ENCODE assay signal across 8 cellular contexts in the genomic region with DNA sequence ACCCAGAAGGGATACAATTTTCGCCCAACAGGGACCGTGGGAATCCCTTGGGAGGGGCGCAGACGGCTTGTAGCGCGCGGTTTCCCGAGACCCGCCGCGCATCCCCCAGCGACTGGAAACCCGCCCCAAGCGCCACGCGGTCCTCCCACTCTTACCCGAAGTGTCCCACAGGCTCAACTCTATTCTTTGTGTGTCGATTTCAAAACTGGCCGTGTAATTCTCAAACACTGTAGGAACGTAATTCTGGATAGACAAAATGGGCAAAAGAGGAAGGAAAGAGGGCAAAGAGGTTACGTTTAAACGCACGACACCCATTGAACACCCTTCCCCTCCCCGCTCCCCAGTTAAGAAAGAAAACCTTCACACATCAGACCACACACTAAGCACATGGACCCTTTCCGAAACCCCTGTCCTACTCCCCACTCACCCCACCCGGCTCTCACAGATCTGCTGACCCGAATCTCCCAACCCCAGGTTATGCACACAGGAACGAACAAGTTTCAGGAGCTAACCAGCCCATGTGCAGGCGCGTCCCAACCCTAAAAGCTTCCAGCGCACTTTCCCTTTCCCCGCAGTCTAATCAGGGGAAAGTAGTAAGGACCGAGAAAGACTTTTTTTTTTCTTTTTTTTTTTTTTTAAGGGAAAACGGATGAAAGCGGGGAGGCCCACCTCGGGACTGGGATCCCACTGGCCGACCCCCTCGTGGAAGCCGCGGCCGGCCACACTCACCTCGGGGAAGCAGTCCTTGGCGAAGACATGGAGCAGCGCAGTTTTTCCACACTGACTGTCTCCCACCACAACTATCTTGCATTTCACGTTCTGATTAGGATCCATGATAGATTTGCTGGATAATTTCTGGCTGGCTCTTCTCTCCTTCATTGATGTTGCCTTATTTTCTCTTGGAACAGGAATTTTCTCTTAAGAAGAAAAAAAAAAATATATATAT. TPM values are rescaled to one million over a fixed set of nuclear protein-coding genes. Genes with fewer than 3 reads are reported as not detected.
A peak's percentile ranks its signal among the peaks of the same experiment; 100 is the strongest.
DNase-seq lines count a peak whose midpoint lies in the region; ATAC-seq and TF ChIP-seq lines count a peak whose summit lies in the region.

No MANE protein-coding gene starts in this region.

- no peak overlapping the region for H3K9ac ChIP-seq in neural progenitor cell

- POLR2A ChIA-PET in RWPE1 (lab: Yijun Ruan, JAX; ENCODE audit: low non-redundant PET), result interaction anchor here (0.6 kb wide), 1 partner anchor 31 kb away, joined by 5 read pairs; no protein-coding TSS in a partner anchor

- H3K9me3 ChIP-seq in neural progenitor cell (ENCODE audit: low read depth), result no peaks in the 10 kb centered on the region

- H3K27me3 Mint-ChIP-seq in T-helper 1 cell treated with Interleukin-12 subunit alpha and Interleukin-12 subunit beta and Interleukin-4 antibody, amounts not matched to agents 30 μg/mL and 1 μg/mL, for 36 hours (ENCODE audit: low read depth), result peaks cover 51% of the 10 kb centered on the region
- peaks cover 5% of the 10 kb centered on the region for H3K27me3 Mint-ChIP-seq in neural progenitor cell (ENCODE audit: insufficient read depth, low read depth)

- H3K36me3 ChIP-seq in neural progenitor cell, result no peaks in the 10 kb centered on the region

- H3K4me1 Mint-ChIP-seq in T-helper 1 cell treated with Interleukin-12 subunit alpha and Interleukin-12 subunit beta and Interleukin-4 antibody, amounts not matched to agents 30 μg/mL and 1 μg/mL, for 36 hours (ENCODE audit: low read depth), result peaks cover 9% of the 10 kb centered on the region
- H3K4me1 Mint-ChIP-seq in neural progenitor cell, result peaks cover 28% of the 10 kb centered on the region

- H3F3A ChIP-seq in neural progenitor cell (ENCODE audit: low read depth), result peaks cover 13% of the 10 kb centered on the region

- ATAC-seq in HG03378 (IDR thresholded peaks at IDR 0.05; ENCODE audit: unreplicated experiment) (no peak), GM21619 (IDR thresholded peaks at IDR 0.05; ENCODE audit: unreplicated experiment) (no peak)

- no peaks in the 10 kb centered on the region for H3K79me2 ChIP-seq in neural progenitor cell (ENCODE audit: low read depth)

- H3K4me3 ChIP-seq in neural progenitor cell, result peak overlapping the region; percentile 58

- H3K27me3 ChIP-seq in neural progenitor cell, result peaks cover 20% of the 10 kb centered on the region

- H3K4me3 Mint-ChIP-seq in T-helper 1 cell treated with Interleukin-12 subunit alpha and Interleukin-12 subunit beta and Interleukin-4 antibody, amounts not matched to agents 30 μg/mL and 1 μg/mL, for 36 hours, result peak overlapping the region; percentile 65
- peak overlapping the region; percentile 100 for H3K4me3 Mint-ChIP-seq in neural progenitor cell

- peak overlapping the region; percentile 80 for H3K4me2 ChIP-seq in neural progenitor cell

- no peak for DNase-seq in T-helper 1 cell
- no peak for DNase-seq in RWPE1 (ENCODE audit: low spot score)
- peak; percentile 34 for DNase-seq in fibroblast of gingiva (ENCODE audit: low read depth)
- peak; percentile 66 for DNase-seq in neural progenitor cell (ENCODE audit: low spot score)
- no peak for DNase-seq in activated CD8-positive, alpha-beta memory T cell treated with anti-CD3 and anti-CD28 coated beads for 24 hours

- H3K27ac Mint-ChIP-seq in T-helper 1 cell treated with Interleukin-12 subunit alpha and Interleukin-12 subunit beta and Interleukin-4 antibody, amounts not matched to agents 30 μg/mL and 1 μg/mL, for 36 hours, result no peak overlapping the region
- peak overlapping the region; percentile 97 for H3K27ac Mint-ChIP-seq in neural progenitor cell

- peak overlapping the region; percentile 99 for H3K27ac ChIP-seq in RWPE1
- H3K27ac ChIP-seq in neural progenitor cell, result no peak overlapping the region

- peak overlapping the region; percentile 30 for H2AFZ ChIP-seq in neural progenitor cell (replicated peaks)

- H3K36me3 Mint-ChIP-seq in T-helper 1 cell treated with Interleukin-12 subunit alpha and Interleukin-12 subunit beta and Interleukin-4 antibody, amounts not matched to agents 30 μg/mL and 1 μg/mL, for 36 hours (ENCODE audit: low read depth), result no peaks in the 10 kb centered on the region
- peaks cover 3% of the 10 kb centered on the region for H3K36me3 Mint-ChIP-seq in neural progenitor cell

- CTCF ChIA-PET in RWPE1 (lab: Yijun Ruan, JAX), result interaction anchor here (0.6 to 0.7 kb wide), 4 partner anchors 43 to 433 kb away, joined by 3 to 9 read pairs (median 4); no protein-coding TSS in a partner anchor

- TF ChIP-seq CTCF in RWPE1 (conservative IDR thresholded peaks at IDR 0.05; ENCODE audit: low read depth), result no peak
- no peak for TF ChIP-seq CTCF in neural progenitor cell (IDR thresholded peaks at IDR 0.05)

- peaks cover 8% of the 10 kb centered on the region for H3K4me1 ChIP-seq in neural progenitor cell

- no peaks in the 10 kb centered on the region for H4K20me1 ChIP-seq in neural progenitor cell (ENCODE audit: low read depth)

- no peaks in the 10 kb centered on the region for H3K9me3 Mint-ChIP-seq in T-helper 1 cell treated with Interleukin-12 subunit alpha and Interleukin-12 subunit beta and Interleukin-4 antibody, amounts not matched to agents 30 μg/mL and 1 μg/mL, for 36 hours
- no peaks in the 10 kb centered on the region for H3K9me3 Mint-ChIP-seq in neural progenitor cell

RNA-seq across cellular contexts. Expression of a gene that starts 0.7 kb away (rescaled TPM):
- 4.0 and 6.4 TPM in 2 replicates for total RNA-seq in neural progenitor cell (ENCODE audit: low replicate concordance)

Comparison
In these comparisons a context has a peak if more than half of its experiments do, and no peak if none do; other contexts are left out.
1. DNase-seq: peak in fibroblast of gingiva (single experiment) and neural progenitor cell (single experiment); none in T-helper 1 cell (0 of 5), RWPE1 (single experiment) and activated CD8-positive, alpha-beta memory T cell treated with anti-CD3 and anti-CD28 coated beads for 24 hours (single experiment).